ENCODE assay signal across 22 cellular contexts in genomic region chr5:30438785-30439184, GRCh38.
"Had no signal": no experiment of that assay in that cellular context is flagged by ENCODE, and none has a peak within 500 bp of the region (broad histone marks: within the 10 kb centered on the region; RNA-seq: fewer than 3 reads in every experiment).

No MANE protein-coding gene starts in this region.

- H3K4me2 ChIP-seq: KMS-11, PC-9 had no signal

- H3K4me1 ChIP-seq: SJSA1 had no signal

- FAIRE-seq: astrocyte had no signal

- H3K4me3 ChIP-seq: MG63, PC-9, SJSA1 had no signal

- H2AFZ ChIP-seq: PC-9 had no signal

- ATAC-seq: activated T-helper 17 cell treated with anti-CD3 and anti-CD28 coated beads, Interleukin-2, amount 50 U/mL, for 72 hours had no signal

- H3K27ac ChIP-seq: KMS-11, PC-9, SJSA1 had no signal

- DNase-seq: activated B cell treated with CpG ODN at 0.5 μM for 24 hours; activated CD4-positive, alpha-beta memory T cell treated with anti-CD3 and anti-CD28 coated beads for 36 hours; activated CD4-positive, alpha-beta T cell treated with anti-CD3 and anti-CD28 coated beads, Interleukin-2, amount 10 ng/mL, durations not matched to agents 7 days and 5 days; activated CD8-positive, alpha-beta memory T cell treated with anti-CD3 and anti-CD28 coated beads for 24 hours; activated gamma-delta T cell; activated naive CD4-positive, alpha-beta T cell treated with anti-CD3 and anti-CD28 coated beads for 36 hours; activated T-cell treated with anti-CD3 and anti-CD28 coated beads for 4 hours; activated T-cell treated with anti-CD3 and anti-CD28 coated beads, Interleukin-2, amount 50 U/mL, for 48 hours; amygdala; MG63; NCI-H1105; NCI-H1436; NCI-H1694 treated with DMSO at 0.1 percent for 48 hours; NCI-H2029 treated with DMSO at 0.1 percent for 48 hours; NCI-H345; NCI-H510A; NCI-H526 treated with DMSO at 0.1 percent for 48 hours; PC-9 had no signal

- H3K9ac ChIP-seq: KMS-11 had no signal

- H3K27me3 ChIP-seq: MG63, SJSA1 had no signal

- H3K9me3 ChIP-seq: SJSA1 had no signal

- H3K36me3 ChIP-seq: MG63, SJSA1 had no signal
